Comparison of ENCODE assay signal across 11 cellular contexts in the genomic region with DNA sequence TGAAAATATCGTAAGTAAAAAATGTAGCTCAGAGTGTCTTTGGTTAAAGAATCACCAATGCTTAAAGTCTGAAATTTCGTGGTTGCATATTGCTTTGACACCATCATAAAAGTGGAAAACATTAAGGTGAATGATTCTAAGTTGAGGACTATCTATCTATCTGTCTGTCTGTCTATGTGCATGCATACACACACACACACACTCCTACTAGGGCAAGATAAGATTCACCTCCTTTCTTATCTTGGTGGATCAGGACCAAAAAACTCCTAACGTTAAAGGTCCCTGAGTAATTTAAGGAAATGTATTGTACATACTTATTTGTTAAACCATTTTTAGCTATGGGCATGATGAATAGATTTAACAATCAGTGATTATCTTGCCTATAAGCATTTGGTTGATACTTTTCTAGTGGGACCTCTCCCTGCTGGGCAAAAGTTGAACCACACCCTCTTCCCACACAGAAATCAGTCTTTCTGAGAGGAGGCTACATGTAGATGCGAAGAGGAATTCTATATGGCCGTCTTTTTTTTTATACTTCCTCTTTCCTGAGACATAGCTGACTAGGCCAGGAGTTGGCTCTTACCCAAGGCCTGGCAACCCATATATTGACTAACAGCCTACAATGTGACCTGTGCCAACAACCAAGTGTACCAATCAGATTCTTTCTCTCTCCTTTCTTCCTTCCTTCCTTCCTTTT. TPM values are rescaled to one million over a fixed set of nuclear protein-coding genes. Genes with fewer than 3 reads are reported as not detected.
DNase-seq lines count a peak whose midpoint lies in the region; ATAC-seq and TF ChIP-seq lines count a peak whose summit lies in the region.
"Had no signal": no experiment of that assay in that cellular context is flagged by ENCODE, and none has a peak within 500 bp of the region (broad histone marks: within the 10 kb centered on the region; RNA-seq: fewer than 3 reads in every experiment).

No MANE protein-coding gene starts in this region.

- H3K9me2 ChIP-seq in hepatocyte (replicated peaks; ENCODE audit: insufficient read depth), result no peaks in the 10 kb centered on the region

- no peak overlapping the region for H3K4me2 ChIP-seq in hepatocyte

- H3K4me1 ChIP-seq in hepatocyte (ENCODE audit: insufficient read depth), result no peaks in the 10 kb centered on the region
- no peaks in the 10 kb centered on the region for H3K4me1 ChIP-seq in effector memory CD4-positive, alpha-beta T cell (ENCODE audit: control insufficient read depth, insufficient read depth, low read length, poor library complexity, severe bottlenecking)

- H3K27ac ChIP-seq in HL-60 (replicated peaks) (peak overlapping the region; percentile 62), VCaP (no peak overlapping the region), hepatocyte (no peak overlapping the region)
- H3K27ac ChIP-seq in effector memory CD4-positive, alpha-beta T cell (ENCODE audit: insufficient read depth, low read length, poor library complexity, severe bottlenecking), result no peak overlapping the region

- H3K9me3 ChIP-seq in hepatocyte (ENCODE audit: low read depth), result no peaks in the 10 kb centered on the region
- H3K9me3 ChIP-seq in effector memory CD4-positive, alpha-beta T cell (ENCODE audit: control insufficient read depth, low read length), result no peaks in the 10 kb centered on the region

- WGBS in hepatocyte (ENCODE audit: low lambda C conversion rate, missing lambda C conversion rate), result 95% methylated on average over 5 of the region's 5 CpGs

- no peaks in the 10 kb centered on the region for H3K27me3 ChIP-seq in HL-60 (ENCODE audit: insufficient read depth, poor library complexity, severe bottlenecking)
- no peaks in the 10 kb centered on the region for H3K27me3 ChIP-seq in kidney epithelial cell (ENCODE audit: control insufficient read depth, insufficient read depth, low read length)
- no peaks in the 10 kb centered on the region for H3K27me3 ChIP-seq in hepatocyte
- no peaks in the 10 kb centered on the region for H3K27me3 ChIP-seq in effector memory CD4-positive, alpha-beta T cell (replicated peaks; ENCODE audit: control insufficient read depth, insufficient read depth, low read length, poor library complexity, severe bottlenecking)

- TF ChIP-seq CTCF in AG10803 (conservative IDR thresholded peaks at IDR 0.05; ENCODE audit: low read length) (peak; percentile 19; the same call in 1 of the 2 replicates), HL-60 (IDR thresholded peaks at IDR 0.05; ENCODE audit: insufficient read depth, low read length) (no peak), VCaP (conservative IDR thresholded peaks at IDR 0.05) (peak; percentile 26; the same call in 1 of the 2 replicates), kidney epithelial cell (IDR thresholded peaks at IDR 0.05; ENCODE audit: insufficient read depth, low read length, poor library complexity, severe bottlenecking) (peak; percentile 23), hepatocyte (IDR thresholded peaks at IDR 0.05; ENCODE audit: poor library complexity) (no peak)

- no peak for ATAC-seq in HG03460 (IDR thresholded peaks at IDR 0.05; ENCODE audit: unreplicated experiment)

- H3K4me3 ChIP-seq in AG10803 (ENCODE audit: low read length) (no peak overlapping the region), HL-60 (replicated peaks; ENCODE audit: insufficient read depth, low read length) (no peak overlapping the region), kidney epithelial cell (ENCODE audit: low read depth, low read length) (no peak overlapping the region), hepatocyte (no peak overlapping the region)
- no peak overlapping the region for H3K4me3 ChIP-seq in effector memory CD4-positive, alpha-beta T cell (ENCODE audit: insufficient read depth, low read depth, low read length, poor library complexity, severe bottlenecking)

- H2AFZ ChIP-seq in hepatocyte, result no peak overlapping the region

- no peaks in the 10 kb centered on the region for H3K36me3 ChIP-seq in kidney epithelial cell (ENCODE audit: control insufficient read depth, insufficient read depth, low read length)
- H3K36me3 ChIP-seq in hepatocyte (replicated peaks; ENCODE audit: insufficient read depth, low read depth), result no peaks in the 10 kb centered on the region
- peaks cover 44% of the 10 kb centered on the region for H3K36me3 ChIP-seq in effector memory CD4-positive, alpha-beta T cell (ENCODE audit: control insufficient read depth, insufficient read depth, low read length)

- DNase-seq in AG10803 (ENCODE audit: low read depth) (no peak), HL-60 (ENCODE audit: low read depth in 1 of 2, low spot score in 1 of 2) (peak; percentile 91 to 93), kidney epithelial cell (ENCODE audit: low read depth) (no peak), A172 (ENCODE audit: low spot score) (no peak), hepatocyte (ENCODE audit: low spot score) (no peak)
- no peak for DNase-seq in effector memory CD4-positive, alpha-beta T cell
- DNase-seq: activated B cell treated with CpG ODN at 0.5 μM for 24 hours; CD8-positive, alpha-beta memory T cell; NCI-H82 had no signal

- H4K20me1 ChIP-seq in hepatocyte (ENCODE audit: insufficient read depth, poor library complexity, severe bottlenecking), result no peaks in the 10 kb centered on the region

- H3K79me2 ChIP-seq in hepatocyte, result peaks cover 8% of the 10 kb centered on the region

RNA-seq across cellular contexts. Expression of gene LLPH, which starts 19.3 kb away (rescaled TPM):
- total RNA-seq in kidney epithelial cell (9.0 and 23.6 TPM in 2 replicates), hepatocyte (17.4 and 20.3 TPM in 2 replicates)
- total RNA-seq in A172 (2014; rRNA removed; shearing (Covaris generic)), result 27.4 and 28.6 TPM in 2 replicates
- polyA plus RNA-seq in hepatocyte, result 41.1 and 41.4 TPM in 2 replicates

RNA-seq across cellular contexts. Expression of gene TMBIM4, which starts 19.9 kb away (rescaled TPM):
- total RNA-seq in kidney epithelial cell, result 86.8 and 112 TPM in 2 replicates
- total RNA-seq in A172 (2014; rRNA removed; shearing (Covaris generic)), result 122 and 178 TPM in 2 replicates
- 154 and 156 TPM in 2 replicates for total RNA-seq in hepatocyte
- 180 and 212 TPM in 2 replicates for polyA plus RNA-seq in hepatocyte

RNA-seq across cellular contexts. Expression of gene IRAK3, which starts 39.2 kb away (rescaled TPM):
- 2.3 and 3.0 TPM in 2 replicates for total RNA-seq in kidney epithelial cell
- not detected in 2 replicates for total RNA-seq in A172 (2014; rRNA removed; shearing (Covaris generic))
- 7.5 and 8.6 TPM in 2 replicates for total RNA-seq in hepatocyte
- polyA plus RNA-seq in hepatocyte, result 1.2 and 1.8 TPM in 2 replicates
- polyA plus RNA-seq: CD8-positive, alpha-beta memory T cell had no signal

Comparison
In these comparisons a context has a peak if more than half of its experiments do, and no peak if none do; other contexts are left out.
1. DNase-seq: peak in HL-60 (2 of 2); none in AG10803 (single experiment), kidney epithelial cell (single experiment), A172 (single experiment), hepatocyte (single experiment) and effector memory CD4-positive, alpha-beta T cell (0 of 3).
2. CTCF ChIP-seq: peak in AG10803 (single experiment), VCaP (single experiment) and kidney epithelial cell (single experiment); none in HL-60 (single experiment) and hepatocyte (single experiment).